Comparison of ENCODE assay signal across 22 cellular contexts in genomic region chr7:26178272-26178960, GRCh38. TPM values are rescaled to one million over a fixed set of nuclear protein-coding genes. Genes with fewer than 3 reads are reported as not detected.
A peak's percentile ranks its signal among the peaks of the same experiment; 100 is the strongest.
DNase-seq lines count a peak whose midpoint lies in the region; ATAC-seq, FAIRE-seq and TF ChIP-seq lines count a peak whose summit lies in the region.
"Had no signal": no experiment of that assay in that cellular context is flagged by ENCODE, and none has a peak within 500 bp of the region (broad histone marks: within the 10 kb centered on the region; RNA-seq: fewer than 3 reads in every experiment).

No MANE protein-coding gene starts in this region.

- H3K4me1 Mint-ChIP-seq in CD8-positive, alpha-beta T cell (ENCODE audit: low read depth), result peaks cover 32% of the 10 kb centered on the region
- peaks cover 5% of the 10 kb centered on the region for H3K4me1 Mint-ChIP-seq in neural crest cell

- no peaks in the 10 kb centered on the region for H3K27me3 ChIP-seq in CD8-positive, alpha-beta T cell (ENCODE audit: insufficient read depth, low read length)
- H3K27me3 ChIP-seq in GM12878 (replicated peaks in 1 of 2; ENCODE audit: control insufficient read depth in 2 of 2, insufficient read depth in 2 of 2, low read length in 1 of 2) (no peaks in the 10 kb centered on the region), transverse colon (no peaks in the 10 kb centered on the region)
- H3K27me3 ChIP-seq: BE2C, right atrium auricular region, uterus had no signal

- H3K9me3 Mint-ChIP-seq in CD8-positive, alpha-beta T cell, result no peaks in the 10 kb centered on the region
- peaks cover 3% of the 10 kb centered on the region for H3K9me3 Mint-ChIP-seq in neural crest cell
- H3K9me3 Mint-ChIP-seq: activated naive CD4-positive, alpha-beta T cell treated with anti-CD3 and anti-CD28 coated beads, Interleukin-2, amount 10 ng/mL, durations not matched to agents 7 days and 5 days had no signal

- intact Hi-C loops in CD8-positive, alpha-beta T cell (cut with DNase I, micrococcal nuclease), result no loop called here
- intact Hi-C loops in GM12878 (cut with micrococcal nuclease; ENCODE audit: unreplicated experiment), result no loop called here
- intact Hi-C loops in transverse colon (cut with DNase I; ENCODE audit: low total_unique reads), result no loop called here

- H3K4me1 ChIP-seq in A549 (peaks cover 19% of the 10 kb centered on the region; the same call in 2 of the 3 replicates), GM12878 (ENCODE audit: control insufficient read depth, insufficient read depth, low read length) (no peaks in the 10 kb centered on the region), transverse colon (no peaks in the 10 kb centered on the region)
- peaks cover 10% of the 10 kb centered on the region for H3K4me1 ChIP-seq in CD8-positive, alpha-beta T cell (ENCODE audit: insufficient read depth, low read length)
- H3K4me1 ChIP-seq: BE2C, uterus had no signal

- DNase-seq in A549 (ENCODE audit: low read depth in 1 of 2, low spot score in 1 of 2), result no peak
- DNase-seq in CD8-positive, alpha-beta T cell, result no peak
- DNase-seq in GM12878 (ENCODE audit: low read depth, low spot score), result no peak
- no peak for DNase-seq in neural crest cell (ENCODE audit: low read depth, low spot score)
- DNase-seq in transverse colon, result no peak
- DNase-seq in nucleus accumbens (lab: John Stamatoyannopoulos, UW), result no peak
- DNase-seq: activated CD8-positive, alpha-beta memory T cell treated with anti-CD3 and anti-CD28 coated beads, Interleukin-2, amount 50 U/mL, for 48 hours; activated naive CD4-positive, alpha-beta T cell treated with anti-CD3 and anti-CD28 coated beads, Interleukin-2, amount 10 ng/mL, durations not matched to agents 7 days and 5 days; BE2C; cortex of kidney; foreskin melanocyte; KG1; kidney; NCI-H1105; NCI-H526 treated with DMSO at 0.1 percent for 48 hours; T1000; uterus had no signal

- POLR2A ChIA-PET in A549 (lab: Yijun Ruan, JAX) (interaction anchor here (0.6 kb wide), 1 partner anchor 61 kb away, joined by 3 read pairs; no protein-coding TSS in a partner anchor), GM12878 (lab: Charles Lee) (interaction anchor here (0.6 kb wide), 1 partner anchor 68 kb away, joined by 4 read pairs; no protein-coding TSS in a partner anchor)
- POLR2A ChIA-PET in CD8-positive, alpha-beta T cell (lab: Charles Lee), result interaction anchor here (1.6 to 13.6 kb wide), 3 partner anchors 11 to 27 kb away, joined by 3 to 241 read pairs (median 28); partner anchors contain the start of genes CBX3 and HNRNPA2B1

- TF ChIP-seq CTCF in A549 (IDR thresholded peaks at IDR 0.05), result no peak
- TF ChIP-seq CTCF in CD8-positive, alpha-beta T cell (IDR thresholded peaks at IDR 0.05), result no peak
- no peak for TF ChIP-seq CTCF in GM12878 (IDR thresholded peaks at IDR 0.05 in 2 of 3, conservative IDR thresholded peaks at IDR 0.05 in 1 of 3; ENCODE audit: control insufficient read depth in 2 of 3, extremely low read depth in 1 of 3, insufficient read depth in 1 of 3, low read depth in 3 of 3, low read length in 3 of 3)
- TF ChIP-seq CTCF in neural crest cell (conservative IDR thresholded peaks at IDR 0.05), result no peak
- TF ChIP-seq CTCF in transverse colon (IDR thresholded peaks at IDR 0.05), result no peak

- CTCF ChIA-PET in A549 (lab: Yijun Ruan, JAX), result interaction anchor here (0.8 to 5.4 kb wide), 7 partner anchors 20 to 287 kb away, joined by 3 to 39 read pairs (median 3); no protein-coding TSS in a partner anchor
- CTCF ChIA-PET in CD8-positive, alpha-beta T cell (lab: Charles Lee), result interaction anchor here (0.5 to 5.9 kb wide), 4 partner anchors 14 to 88 kb away, joined by 3 to 24 read pairs (median 14); no protein-coding TSS in a partner anchor
- CTCF ChIA-PET in GM12878 (lab: Yijun Ruan, JAX), result no interaction called here

- H2AFZ ChIP-seq in GM12878 (ENCODE audit: control insufficient read depth, low read depth, low read length), result no peak overlapping the region

- H3K9me3 ChIP-seq in A549 (no peaks in the 10 kb centered on the region), GM12878 (replicated peaks; ENCODE audit: control insufficient read depth, insufficient read depth, low read length) (no peaks in the 10 kb centered on the region), transverse colon (no peaks in the 10 kb centered on the region)
- no peaks in the 10 kb centered on the region for H3K9me3 ChIP-seq in CD8-positive, alpha-beta T cell (ENCODE audit: low read length)
- H3K9me3 ChIP-seq: BE2C, right atrium auricular region, uterus had no signal

- H3K4me2 ChIP-seq in A549, result no peak overlapping the region
- H3K4me2 ChIP-seq in GM12878 (ENCODE audit: control insufficient read depth, insufficient read depth), result no peak overlapping the region

- WGBS in A549 (ENCODE audit: missing lambda C conversion rate), result 73% methylated on average over 7 of the region's 7 CpGs
- 85% methylated on average over 7 of the region's 7 CpGs for WGBS in GM12878 (ENCODE audit: insufficient coverage, insufficient replicate concordance, low lambda C conversion rate, missing lambda C conversion rate)
- 83 to 84% methylated on average over 4 to 7 of the region's 7 CpGs for WGBS in transverse colon (ENCODE audit: low coverage in 1 of 2), 2 donors

- TF ChIP-seq EP300 in A549 (IDR thresholded peaks at IDR 0.05), result no peak
- TF ChIP-seq EP300 in GM12878 (IDR thresholded peaks at IDR 0.05; ENCODE audit: borderline replicate concordance in 1 of 2, control insufficient read depth in 1 of 2, low read depth in 2 of 2, low read length in 2 of 2), result no peak
- no peak for TF ChIP-seq EP300 in transverse colon (IDR thresholded peaks at IDR 0.05; ENCODE audit: low read depth)

- no peak overlapping the region for H3K4me3 Mint-ChIP-seq in CD8-positive, alpha-beta T cell
- peak overlapping the region; percentile 47 for H3K4me3 Mint-ChIP-seq in neural crest cell
- H3K4me3 Mint-ChIP-seq: activated naive CD4-positive, alpha-beta T cell treated with anti-CD3 and anti-CD28 coated beads, Interleukin-2, amount 10 ng/mL, durations not matched to agents 7 days and 5 days; brain had no signal

- H3K9ac ChIP-seq in GM12878 (ENCODE audit: control insufficient read depth, insufficient read depth, low read length), result no peak overlapping the region

- no peak for TF ChIP-seq RAD21 in A549 (conservative IDR thresholded peaks at IDR 0.05 in 1 of 2, IDR thresholded peaks at IDR 0.05 in 1 of 2)
- no peak for TF ChIP-seq RAD21 in GM12878 (IDR thresholded peaks at IDR 0.05; ENCODE audit: insufficient read depth, low read depth, low read length)

- ATAC-seq in A549, result peak; percentile 5 to 15
- ATAC-seq in CD8-positive, alpha-beta T cell, result no peak
- peak; percentile 33 for ATAC-seq in GM12878
- no peak for ATAC-seq in HG02852 (IDR thresholded peaks at IDR 0.05; ENCODE audit: unreplicated experiment)

- H3K4me3 ChIP-seq in A549 (no peak overlapping the region), GM12878 (no peak overlapping the region), transverse colon (no peak overlapping the region)
- no peak overlapping the region for H3K4me3 ChIP-seq in CD8-positive, alpha-beta T cell (ENCODE audit: low read depth, low read length)
- H3K4me3 ChIP-seq: right atrium auricular region, uterus had no signal

- RAD21 ChIA-PET in GM12878 (lab: Charles Lee; ENCODE audit: unreplicated experiment), result no interaction called here

- H3K36me3 Mint-ChIP-seq in CD8-positive, alpha-beta T cell, result peaks cover 6% of the 10 kb centered on the region
- peaks cover 3% of the 10 kb centered on the region for H3K36me3 Mint-ChIP-seq in neural crest cell (ENCODE audit: low read depth)

- H3K79me2 ChIP-seq in GM12878 (ENCODE audit: control insufficient read depth, insufficient read depth, low read length), result no peaks in the 10 kb centered on the region

- H3K27ac Mint-ChIP-seq in CD8-positive, alpha-beta T cell, result peak overlapping the region; percentile 55
- no peak overlapping the region for H3K27ac Mint-ChIP-seq in neural crest cell (ENCODE audit: unreplicated experiment)

- TF ChIP-seq POLR2A in A549 (IDR thresholded peaks at IDR 0.05; ENCODE audit: low read length), result no peak
- 0 out of 2 replicates have a peak, but pooled peaks have one; percentile 21 for TF ChIP-seq POLR2A in GM12878 (IDR thresholded peaks at IDR 0.05; ENCODE audit: low read depth, low read length)
- TF ChIP-seq POLR2A in transverse colon (IDR thresholded peaks at IDR 0.05), result no peak

- no peaks in the 10 kb centered on the region for H3K36me3 ChIP-seq in CD8-positive, alpha-beta T cell (ENCODE audit: insufficient read depth, low read length)
- H3K36me3 ChIP-seq in GM12878 (ENCODE audit: control insufficient read depth in 2 of 2, insufficient read depth in 2 of 2, low read length in 1 of 2) (peaks cover 0 to 6% of the 10 kb centered on the region in 2 experiments; a peak in 2 of 4 replicates), transverse colon (no peaks in the 10 kb centered on the region)
- H3K36me3 ChIP-seq: BE2C, right atrium auricular region, uterus had no signal

- no peaks in the 10 kb centered on the region for H4K20me1 ChIP-seq in GM12878 (ENCODE audit: control insufficient read depth, insufficient read depth)

- SMC1A ChIA-PET in GM12878 (lab: Charles Lee; ENCODE audit: uncharacterized antibody, unreplicated experiment), result interaction anchor here (1.0 to 2.2 kb wide), 2 partner anchors 13 to 286 kb away, joined by 3 to 6 read pairs; no protein-coding TSS in a partner anchor

- FAIRE-seq in A549 (lab: Jason Lieb, UNC), result no peak
- FAIRE-seq in GM12878 (lab: Jason Lieb, UNC), result no peak
- FAIRE-seq: D721Med, endothelial cell of umbilical vein, kidney had no signal

- H3K27me3 Mint-ChIP-seq in CD8-positive, alpha-beta T cell (ENCODE audit: low read depth), result no peaks in the 10 kb centered on the region
- H3K27me3 Mint-ChIP-seq in neural crest cell (ENCODE audit: low read depth), result peaks cover 16% of the 10 kb centered on the region
- H3K27me3 Mint-ChIP-seq: activated naive CD4-positive, alpha-beta T cell treated with anti-CD3 and anti-CD28 coated beads, Interleukin-2, amount 10 ng/mL, durations not matched to agents 7 days and 5 days had no signal

- H3K27ac ChIP-seq in A549 (no peak overlapping the region), GM12878 (ENCODE audit: control insufficient read depth, insufficient read depth) (no peak overlapping the region), transverse colon (no peak overlapping the region)
- H3K27ac ChIP-seq in CD8-positive, alpha-beta T cell (ENCODE audit: low read depth, low read length), result no peak overlapping the region
- H3K27ac ChIP-seq: right atrium auricular region, uterus had no signal

- in situ Hi-C loops in GM12878 (cut with MboI) (no loop called here), transverse colon (cut with MboI; ENCODE audit: low pct_ligation_motif_present in 1 of 4, low pct_unique_long_range_greater_than_20kb in 1 of 4, low sequenced_read_pairs in 3 of 4) (loop anchor here in 2 of 4 donors (25.0 kb wide), 1 partner anchor 984 kb away; the partner anchor contains the start of genes HOXA10 (in 2 of the 2), HOXA3 (in 2 of the 2), HOXA7 (in 2 of the 2) and HOXA9 (in 2 of the 2))

- BruUV-seq in GM12878 (replicated peaks; lab: Mats Ljungman, UMichigan), result no TSS peak

RNA-seq across cellular contexts. Expression of gene HNRNPA2B1, which starts 22.1 kb away (rescaled TPM):
- polyA plus RNA-seq in A549 (2011; rRNA removed) (595 and 1,070 TPM in 2 replicates), A549 (2017; fragmentation: RNase III; extraction: RNeasy Plus Mini Kit Qiagen cat#74134 plus additional on column Dnase treatment) (2,246 to 2,255 TPM (median 2,251 TPM) in 3 replicates), GM12878 (2011; rRNA removed) (721 and 1,149 TPM in 2 replicates), GM12878 (2014; fragmentation: Illumina TruSeq; extraction: Trizol) (1,357 and 1,719 TPM in 2 replicates), GM12878 (2014; fragmentation: Nextera tagmentation; extraction: Ambion mirVana) (1,000 to 10,000 TPM in 1 of 2 experiments, 100 to 1,000 TPM in 1; 726 to 1,124 TPM), GM12878 (2014; rRNA removed) (1,063 and 1,240 TPM in 2 replicates), GM12878 (2016; fragmentation: Nextera tagmentation; extraction: Ambion mirVana) (1,000 to 10,000 TPM; 1,359 to 1,396 TPM)
- polyA plus RNA-seq in A549 (2012; cell fraction: cytosol; rRNA removed), result 507 and 660 TPM in 2 replicates
- 180 and 246 TPM in 2 replicates for polyA plus RNA-seq in A549 (2012; cell fraction: nucleus; rRNA removed)
- polyA minus RNA-seq in A549 (2011; rRNA and poly(A)+ RNA removed), result 124 and 138 TPM in 2 replicates
- total RNA-seq in CD8-positive, alpha-beta T cell, result 100 to 1,000 TPM; 241 to 247 TPM
- total RNA-seq in GM12878 (2013; cell fraction: nucleolus; rRNA removed), result 404 and 419 TPM in 2 replicates
- total RNA-seq in GM12878 (2014; rRNA removed) (295 and 319 TPM in 2 replicates), GM12878 (2014; rRNA removed; fragmentation: Illumina TruSeq; extraction: Trizol) (603 and 632 TPM in 2 replicates), GM12878 (2021) (699 and 740 TPM in 2 replicates), neural crest cell (1,068 and 1,071 TPM in 2 replicates), transverse colon (100 to 1,000 TPM; 123 to 362 (median 208) TPM)
- 532 TPM for polyA plus RNA-seq in GM12878 (2011; ENCODE audit: low read depth)
- 265 and 307 TPM in 2 replicates for polyA plus RNA-seq in GM12878 (2011; cell fraction: cytosol; rRNA removed)
- polyA plus RNA-seq in GM12878 (2011; cell fraction: nucleus; rRNA removed), result 577 and 864 TPM in 2 replicates
- polyA plus RNA-seq in GM12878 (2012), result 686 TPM in 2 replicates
- 198 and 212 TPM in 2 replicates for polyA minus RNA-seq in GM12878 (2011; rRNA and poly(A)+ RNA removed)
- polyA minus RNA-seq in GM12878 (2011; cell fraction: cytosol; rRNA and poly(A)+ RNA removed), result 167 and 191 TPM in 2 replicates
- 133 and 235 TPM in 2 replicates for polyA minus RNA-seq in GM12878 (2011; cell fraction: nucleus; rRNA and poly(A)+ RNA removed)

RNA-seq across cellular contexts. Expression of gene CBX3, which starts 23.1 kb away (rescaled TPM):
- polyA plus RNA-seq in A549 (2011; rRNA removed), result 177 and 275 TPM in 2 replicates
- polyA plus RNA-seq in A549 (2012; cell fraction: cytosol; rRNA removed), result 82.7 and 88.6 TPM in 2 replicates
- polyA plus RNA-seq in A549 (2012; cell fraction: nucleus; rRNA removed), result 58.0 and 66.0 TPM in 2 replicates
- polyA plus RNA-seq in A549 (2017; fragmentation: RNase III; extraction: RNeasy Plus Mini Kit Qiagen cat#74134 plus additional on column Dnase treatment), result 286 to 298 TPM (median 288 TPM) in 3 replicates
- 19.6 and 28.2 TPM in 2 replicates for polyA minus RNA-seq in A549 (2011; rRNA and poly(A)+ RNA removed)
- 100 to 1,000 TPM; 103 to 106 TPM for total RNA-seq in CD8-positive, alpha-beta T cell
- 188 TPM in 2 replicates for total RNA-seq in GM12878 (2013; cell fraction: nucleolus; rRNA removed)
- total RNA-seq in GM12878 (2014; rRNA removed), result 153 and 181 TPM in 2 replicates
- total RNA-seq in GM12878 (2014; rRNA removed; fragmentation: Illumina TruSeq; extraction: Trizol), result 303 and 305 TPM in 2 replicates
- 194 and 201 TPM in 2 replicates for total RNA-seq in GM12878 (2021)
- 71.4 TPM for polyA plus RNA-seq in GM12878 (2011; ENCODE audit: low read depth)
- polyA plus RNA-seq in GM12878 (2011; rRNA removed), result 238 and 407 TPM in 2 replicates
- 70.7 and 72.5 TPM in 2 replicates for polyA plus RNA-seq in GM12878 (2011; cell fraction: cytosol; rRNA removed)
- polyA plus RNA-seq in GM12878 (2011; cell fraction: nucleus; rRNA removed), result 112 and 122 TPM in 2 replicates
- polyA plus RNA-seq in GM12878 (2012), result 150 and 167 TPM in 2 replicates
- polyA plus RNA-seq in GM12878 (2014; fragmentation: Illumina TruSeq; extraction: Trizol), result 307 and 369 TPM in 2 replicates
- polyA plus RNA-seq in GM12878 (2014; fragmentation: Nextera tagmentation; extraction: Ambion mirVana), result 100 to 1,000 TPM; 205 to 247 TPM
- polyA plus RNA-seq in GM12878 (2014; rRNA removed), result 191 and 239 TPM in 2 replicates
- polyA plus RNA-seq in GM12878 (2016; fragmentation: Nextera tagmentation; extraction: Ambion mirVana), result 100 to 1,000 TPM; 205 to 212 TPM
- polyA minus RNA-seq in GM12878 (2011; rRNA and poly(A)+ RNA removed), result 44.8 and 66.0 TPM in 2 replicates
- 27.1 and 39.7 TPM in 2 replicates for polyA minus RNA-seq in GM12878 (2011; cell fraction: cytosol; rRNA and poly(A)+ RNA removed)
- polyA minus RNA-seq in GM12878 (2011; cell fraction: nucleus; rRNA and poly(A)+ RNA removed), result 83.8 and 123 TPM in 2 replicates
- total RNA-seq in neural crest cell, result 291 and 293 TPM in 2 replicates
- total RNA-seq in transverse colon, result 100 to 1,000 TPM in 1 of 4 donors, 10 to 100 TPM in 3; 48.2 to 107 (median 60.3) TPM

RNA-seq across cellular contexts. Expression of gene NFE2L3, which starts 26.4 kb away (rescaled TPM):
- polyA plus RNA-seq in A549 (2011; rRNA removed), result 9.6 and 11.4 TPM in 2 replicates
- 3.8 and 4.8 TPM in 2 replicates for polyA plus RNA-seq in A549 (2012; cell fraction: cytosol; rRNA removed)
- 6.3 and 8.0 TPM in 2 replicates for polyA plus RNA-seq in A549 (2012; cell fraction: nucleus; rRNA removed)
- 4.9 to 10.0 TPM (median 6.7 TPM) in 3 replicates for polyA plus RNA-seq in A549 (2017; fragmentation: RNase III; extraction: RNeasy Plus Mini Kit Qiagen cat#74134 plus additional on column Dnase treatment)
- 3.1 and 3.4 TPM in 2 replicates for polyA minus RNA-seq in A549 (2011; rRNA and poly(A)+ RNA removed)
- total RNA-seq in CD8-positive, alpha-beta T cell, result under 1 TPM; 0.43 to 0.50 TPM
- 31.0 and 35.3 TPM in 2 replicates for total RNA-seq in GM12878 (2013; cell fraction: nucleolus; rRNA removed)
- total RNA-seq in GM12878 (2014; rRNA removed), result 17.2 and 17.4 TPM in 2 replicates
- 21.0 and 21.2 TPM in 2 replicates for total RNA-seq in GM12878 (2014; rRNA removed; fragmentation: Illumina TruSeq; extraction: Trizol)
- 14.5 and 15.7 TPM in 2 replicates for total RNA-seq in GM12878 (2021)
- 4.8 TPM for polyA plus RNA-seq in GM12878 (2011; ENCODE audit: low read depth)
- 34.9 and 45.3 TPM in 2 replicates for polyA plus RNA-seq in GM12878 (2011; rRNA removed)
- polyA plus RNA-seq in GM12878 (2011; cell fraction: cytosol; rRNA removed), result 11.7 and 17.7 TPM in 2 replicates
- polyA plus RNA-seq in GM12878 (2011; cell fraction: nucleus; rRNA removed), result 14.0 and 14.4 TPM in 2 replicates
- 6.8 and 11.8 TPM in 2 replicates for polyA plus RNA-seq in GM12878 (2012)
- polyA plus RNA-seq in GM12878 (2014; fragmentation: Illumina TruSeq; extraction: Trizol), result 21.6 and 24.9 TPM in 2 replicates
- polyA plus RNA-seq in GM12878 (2014; fragmentation: Nextera tagmentation; extraction: Ambion mirVana), result 1 to 10 TPM; 4.9 to 8.9 TPM
- 10.2 and 11.5 TPM in 2 replicates for polyA plus RNA-seq in GM12878 (2014; rRNA removed)
- polyA plus RNA-seq in GM12878 (2016; fragmentation: Nextera tagmentation; extraction: Ambion mirVana), result 1 to 10 TPM; 4.4 to 6.8 TPM
- polyA minus RNA-seq in GM12878 (2011; rRNA and poly(A)+ RNA removed), result 20.6 and 35.0 TPM in 2 replicates
- 11.5 and 11.9 TPM in 2 replicates for polyA minus RNA-seq in GM12878 (2011; cell fraction: cytosol; rRNA and poly(A)+ RNA removed)
- polyA minus RNA-seq in GM12878 (2011; cell fraction: nucleus; rRNA and poly(A)+ RNA removed), result 11.0 and 12.6 TPM in 2 replicates
- total RNA-seq in neural crest cell, result 2.4 and 3.5 TPM in 2 replicates
- total RNA-seq in transverse colon, result 10 to 100 TPM in 1 of 4 donors, 1 to 10 TPM in 3; 1.4 to 11.4 (median 6.6) TPM

Comparison
In these comparisons a context has a peak if more than half of its experiments do, and no peak if none do; other contexts are left out.
1. ATAC-seq: peak in A549 (2 of 2) and GM12878 (single experiment); none in CD8-positive, alpha-beta T cell (single experiment) and HG02852 (single experiment).
2. Of the 24 proteins assayed by ChIP-seq in both GM12878 and A549: peak only in GM12878: POLR2A; only in A549: none; in both: none; in neither: 23.